2 cellular contexts compared by ENCODE assay signal in the genomic region with DNA sequence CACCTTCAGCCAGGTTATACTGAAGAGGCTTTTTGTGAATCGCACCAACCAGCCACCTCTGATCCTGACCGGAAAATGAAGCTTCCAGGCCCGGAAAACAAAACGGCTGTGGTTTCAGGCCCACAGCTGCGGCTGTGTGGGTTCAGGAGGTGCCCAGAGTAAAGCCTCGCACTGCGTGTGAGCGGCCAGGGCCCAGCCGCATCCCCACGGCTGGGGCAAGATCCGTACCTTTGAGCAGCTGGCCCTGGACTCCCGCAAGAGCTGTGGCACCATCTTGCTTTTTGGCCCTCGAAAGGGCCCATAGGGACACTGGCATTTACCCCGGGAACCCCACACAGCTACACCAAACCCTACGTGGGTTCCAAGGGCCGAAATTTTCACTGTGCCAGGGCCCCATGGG.
TF ChIP-seq lines count a peak whose summit lies in the region.

No MANE protein-coding gene starts in this region.

TF ChIP-seq in GM23338, 12 proteins besides CTCF, POLR2A, EP300 and RAD21:
- TF ChIP-seq, protein P1, sequence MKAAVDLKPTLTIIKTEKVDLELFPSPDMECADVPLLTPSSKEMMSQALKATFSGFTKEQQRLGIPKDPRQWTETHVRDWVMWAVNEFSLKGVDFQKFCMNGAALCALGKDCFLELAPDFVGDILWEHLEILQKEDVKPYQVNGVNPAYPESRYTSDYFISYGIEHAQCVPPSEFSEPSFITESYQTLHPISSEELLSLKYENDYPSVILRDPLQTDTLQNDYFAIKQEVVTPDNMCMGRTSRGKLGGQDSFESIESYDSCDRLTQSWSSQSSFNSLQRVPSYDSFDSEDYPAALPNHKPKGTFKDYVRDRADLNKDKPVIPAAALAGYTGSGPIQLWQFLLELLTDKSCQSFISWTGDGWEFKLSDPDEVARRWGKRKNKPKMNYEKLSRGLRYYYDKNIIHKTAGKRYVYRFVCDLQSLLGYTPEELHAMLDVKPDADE (IDR thresholded peaks at IDR 0.05), result no peak
TF ChIP-seq in GM23338: peak in this region for 0.

TF ChIP-seq in K562, 482 proteins besides CTCF, POLR2A, EP300 and RAD21:
- TF ChIP-seq POLR2G (IDR thresholded peaks at IDR 0.05; ENCODE audit: low read depth, low read length) (0 out of 2 replicates have a peak, but pooled peaks have one; percentile 16), RBFOX2 (IDR thresholded peaks at IDR 0.05; ENCODE audit: low read depth, low read length) (peak; percentile 31; the same call in 1 of the 2 replicates), ZBTB8A (IDR thresholded peaks at IDR 0.05; ENCODE audit: partially characterized antibody) (no peak)
- TF ChIP-seq, protein P1 (conservative IDR thresholded peaks at IDR 0.05; ENCODE audit: control insufficient read depth, low read depth, low read length), result 0 out of 2 replicates have a peak, but pooled peaks have one; percentile 8
